Comparison of ENCODE assay signal across 10 cellular contexts in genomic region chr6:53327017-53327395, GRCh38. TPM values are rescaled to one million over a fixed set of nuclear protein-coding genes. Genes with fewer than 3 reads are reported as not detected.
DNase-seq lines count a peak whose midpoint lies in the region; ATAC-seq and TF ChIP-seq lines count a peak whose summit lies in the region.
"Had no signal": no experiment of that assay in that cellular context is flagged by ENCODE, and none has a peak within 500 bp of the region (broad histone marks: within the 10 kb centered on the region; RNA-seq: fewer than 3 reads in every experiment).

No MANE protein-coding gene starts in this region.

- TF ChIP-seq CTCF in C4-2B (conservative IDR thresholded peaks at IDR 0.05), result no peak

- H3K27ac ChIP-seq in C4-2B (peak overlapping the region; percentile 74), epithelial cell of prostate (peak overlapping the region; percentile 76)

- peaks cover 27 to 78% (median 67%) of the 10 kb centered on the region in 4 donors for H3K4me1 Mint-ChIP-seq in naive thymus-derived CD8-positive, alpha-beta T cell

- POLR2A ChIA-PET in naive thymus-derived CD8-positive, alpha-beta T cell (lab: Charles Lee), result no interaction called here

- H3K27ac Mint-ChIP-seq in naive thymus-derived CD8-positive, alpha-beta T cell, result peak overlapping the region in 8 of 10 donors; percentile 6 to 92 (median 62)

- DNase-seq in MG63, result peak; percentile 52
- DNase-seq in epithelial cell of prostate (ENCODE audit: low read depth, low spot score), result peak; percentile 31
- DNase-seq in naive thymus-derived CD8-positive, alpha-beta T cell, result no peak
- DNase-seq in NCI-H1694 treated with DMSO at 0.1 percent for 48 hours (lab: John Stamatoyannopoulos, UW), result no peak
- no peak for DNase-seq in GM19240 (ENCODE audit: insufficient read length, low spot score)
- DNase-seq in NCI-H2107 (lab: John Stamatoyannopoulos, UW), result no peak
- DNase-seq in foreskin melanocyte, result no peak
- DNase-seq: NCI-H526 had no signal

- H3K4me3 ChIP-seq in MG63, result no peak overlapping the region
- H3K4me3 ChIP-seq: dorsolateral prefrontal cortex had no signal

- no peaks in the 10 kb centered on the region for H3K9me3 ChIP-seq in MG63

- H3K36me3 ChIP-seq in MG63, result peaks cover 5% of the 10 kb centered on the region

- no peaks in the 10 kb centered on the region for H3K27me3 Mint-ChIP-seq in naive thymus-derived CD8-positive, alpha-beta T cell

- H3K27me3 ChIP-seq in MG63, result no peaks in the 10 kb centered on the region
- H3K27me3 ChIP-seq: dorsolateral prefrontal cortex had no signal

- ATAC-seq in naive thymus-derived CD8-positive, alpha-beta T cell, result no peak

- peaks cover 0 to 6% (median 2%) of the 10 kb centered on the region in 3 donors for H3K36me3 Mint-ChIP-seq in naive thymus-derived CD8-positive, alpha-beta T cell

- no peaks in the 10 kb centered on the region for H3K9me3 Mint-ChIP-seq in naive thymus-derived CD8-positive, alpha-beta T cell

- no peak overlapping the region for H3K4me3 Mint-ChIP-seq in naive thymus-derived CD8-positive, alpha-beta T cell

RNA-seq across cellular contexts. Expression of gene ELOVL5, which starts 21.7 kb away (rescaled TPM):
- total RNA-seq in MG63 (2014; rRNA removed; shearing (Covaris generic); ENCODE audit: low replicate concordance), result 12.4 and 13.7 TPM in 2 replicates
- total RNA-seq in naive thymus-derived CD8-positive, alpha-beta T cell, result 10 to 100 TPM; 59.4 to 67.4 TPM
- polyA plus RNA-seq in naive thymus-derived CD8-positive, alpha-beta T cell, result 10 to 100 TPM; 32.5 to 38.1 (median 33.0) TPM

Comparison
In these comparisons a context has a peak if more than half of its experiments do, and no peak if none do; other contexts are left out.
1. DNase-seq: peak in MG63 (single experiment) and epithelial cell of prostate (single experiment); none in naive thymus-derived CD8-positive, alpha-beta T cell (0 of 10), NCI-H1694 treated with DMSO at 0.1 percent for 48 hours (single experiment), GM19240 (single experiment), NCI-H2107 (single experiment) and foreskin melanocyte (single experiment).